Comparison of ENCODE assay signal across 8 cellular contexts in genomic region chr7:30162622-30163124, GRCh38. TPM values are rescaled to one million over a fixed set of nuclear protein-coding genes. Genes with fewer than 3 reads are reported as not detected.
DNase-seq lines count a peak whose midpoint lies in the region; ATAC-seq and TF ChIP-seq lines count a peak whose summit lies in the region.

No MANE protein-coding gene starts in this region.

- no peak overlapping the region for H3K23ac ChIP-seq in mesendoderm (ENCODE audit: low read length)

- H3K9me3 ChIP-seq in heart right ventricle (no peaks in the 10 kb centered on the region), adipocyte (ENCODE audit: control insufficient read depth, low read length) (no peaks in the 10 kb centered on the region)

- no peak overlapping the region for H2BK120ac ChIP-seq in mesendoderm (ENCODE audit: low read depth, low read length)

- H3K4ac ChIP-seq in mesendoderm (ENCODE audit: low read depth, low read length), result no peak overlapping the region

- no peak for TF ChIP-seq CTCF in heart right ventricle (IDR thresholded peaks at IDR 0.05)

- no peak overlapping the region for H3K56ac ChIP-seq in mesendoderm (ENCODE audit: low read length)

- no peaks in the 10 kb centered on the region for H3K79me1 ChIP-seq in mesendoderm (ENCODE audit: low read length)

- H3K27me3 ChIP-seq in heart right ventricle (no peaks in the 10 kb centered on the region), adipocyte (replicated peaks; ENCODE audit: control insufficient read depth, insufficient read depth, low read length) (no peaks in the 10 kb centered on the region), mesendoderm (ENCODE audit: insufficient read depth, low read length, poor library complexity) (no peaks in the 10 kb centered on the region)

- H3K4me3 ChIP-seq in heart right ventricle (peak overlapping the region in 1 of 10 donors; percentile 12), adipocyte (ENCODE audit: low read length) (no peak overlapping the region), mesendoderm (ENCODE audit: low read length) (no peak overlapping the region)

- no peak overlapping the region for H2AK5ac ChIP-seq in mesendoderm (ENCODE audit: low read length)

- intact Hi-C loops in heart right ventricle (cut with DNase I), result loop anchor here in 9 of 10 donors (2.0 to 10.0 kb wide), 8 partner anchors 102 to 402 kb away; partner anchors contain the start of gene ZNRF2 (in 1 of the 9)
- intact Hi-C loops in Right ventricle myocardium superior (cut with DNase I), result loop anchor here (2.0 to 10.0 kb wide), 2 partner anchors 250 to 402 kb away; no protein-coding TSS in a partner anchor

- DNase-seq in heart right ventricle (no peak), Right ventricle myocardium superior (no peak), NCI-H1436 (lab: John Stamatoyannopoulos, UW) (peak; percentile 97), adipocyte (ENCODE audit: low read depth) (peak; percentile 81), mesendoderm (no peak), SIG-M5 treated with dmso at 0.1 percent for 504 hours (lab: John Stamatoyannopoulos, UW; ENCODE audit: unreplicated experiment) (no peak), NCI-H2196 (lab: John Stamatoyannopoulos, UW; ENCODE audit: unreplicated experiment) (no peak), HuH-7.5 (ENCODE audit: low spot score) (no peak)

- WGBS in heart right ventricle, 2 donors, result 67 to 82% methylated on average over 5 of the region's 5 CpGs
- WGBS in mesendoderm (ENCODE audit: extremely low coverage, insufficient coverage, low lambda C conversion rate), result no CpG with 5 or more reads among the region's 5 CpGs

- H3K4me2 ChIP-seq in mesendoderm (ENCODE audit: low read length), result no peak overlapping the region

- no peaks in the 10 kb centered on the region for H3K79me2 ChIP-seq in mesendoderm (ENCODE audit: control insufficient read depth, insufficient read depth, low read length)

- H3K4me1 ChIP-seq in heart right ventricle (peaks cover 0 to 74% (median 30%) of the 10 kb centered on the region in 9 donors), adipocyte (ENCODE audit: control insufficient read depth, insufficient read depth, low read length) (peaks cover 47% of the 10 kb centered on the region), mesendoderm (ENCODE audit: control insufficient read depth, low read depth, low read length) (no peaks in the 10 kb centered on the region)

- ATAC-seq in heart right ventricle (no peak), Right ventricle myocardium superior (ENCODE audit: poor library complexity) (no peak)

- peak overlapping the region in 7 of 10 donors; percentile 12 to 76 (median 49) for H3K27ac ChIP-seq in heart right ventricle
- H3K27ac ChIP-seq in mesendoderm (ENCODE audit: low read depth, low read length), result no peak overlapping the region

- H3K36me3 ChIP-seq in heart right ventricle, result peaks cover 0 to 35% (median 0%) of the 10 kb centered on the region in 9 donors
- H3K36me3 ChIP-seq in adipocyte (ENCODE audit: control insufficient read depth, insufficient read depth, low read length, severe bottlenecking), result peaks cover 53% of the 10 kb centered on the region
- no peaks in the 10 kb centered on the region for H3K36me3 ChIP-seq in mesendoderm (ENCODE audit: control insufficient read depth, insufficient read depth, low read length)

- no peak overlapping the region for H2BK5ac ChIP-seq in mesendoderm (ENCODE audit: low read length)

- no peak overlapping the region for H2BK15ac ChIP-seq in mesendoderm (replicated peaks; ENCODE audit: low read depth)

- peak overlapping the region; percentile 27 for H3K9ac ChIP-seq in adipocyte (ENCODE audit: low read length)
- H3K9ac ChIP-seq in mesendoderm (ENCODE audit: low read length), result no peak overlapping the region

- H3K18ac ChIP-seq in mesendoderm (ENCODE audit: low read length), result no peak overlapping the region

- no peak overlapping the region for H4K5ac ChIP-seq in mesendoderm (ENCODE audit: low read length)

- peak overlapping the region; percentile 65 for H4K8ac ChIP-seq in mesendoderm (ENCODE audit: low read depth, low read length)

RNA-seq across cellular contexts. Expression of gene MTURN, which starts 27.9 kb away (rescaled TPM):
- total RNA-seq in heart right ventricle (10 to 100 TPM; 16.2 to 46.4 (median 31.7) TPM), Right ventricle myocardium superior (17.7 TPM)
- 10 to 100 TPM in 1 of 2 donors, 1 to 10 TPM in 1; 8.8 to 11.0 TPM for polyA plus RNA-seq in heart right ventricle
- 1.6 TPM for polyA plus RNA-seq in mesendoderm (2013, experiment 1 of 2)
- 1.5 TPM for polyA plus RNA-seq in mesendoderm (2013, experiment 2 of 2)

Comparison
In these comparisons a context has a peak if more than half of its experiments do, and no peak if none do; other contexts are left out.
1. DNase-seq: peak in NCI-H1436 (single experiment) and adipocyte (single experiment); none in heart right ventricle (0 of 2), Right ventricle myocardium superior (single experiment), mesendoderm (single experiment), SIG-M5 treated with dmso at 0.1 percent for 504 hours (single experiment), NCI-H2196 (single experiment) and HuH-7.5 (single experiment).